ENCODE assay signal across 9 cellular contexts in genomic region chr5:75460947-75461346, GRCh38. TPM values are rescaled to one million over a fixed set of nuclear protein-coding genes. Genes with fewer than 3 reads are reported as not detected.
DNase-seq lines count a peak whose midpoint lies in the region; ATAC-seq and TF ChIP-seq lines count a peak whose summit lies in the region.
"Had no signal": no experiment of that assay in that cellular context is flagged by ENCODE, and none has a peak within 500 bp of the region (broad histone marks: within the 10 kb centered on the region; RNA-seq: fewer than 3 reads in every experiment).

No MANE protein-coding gene starts in this region.

- no peak overlapping the region for H3K4me3 Mint-ChIP-seq in T-helper 17 cell

- H3K4me1 Mint-ChIP-seq in T-helper 17 cell, result peaks cover 24% of the 10 kb centered on the region

- H3K36me3 Mint-ChIP-seq in T-helper 17 cell (ENCODE audit: low read depth), result peaks cover 2% of the 10 kb centered on the region

- DNase-seq in DMS153 (lab: John Stamatoyannopoulos, UW) (peak; percentile 37), T-helper 17 cell (no peak), OCI-M1 (lab: John Stamatoyannopoulos, UW) (no peak), foreskin keratinocyte (no peak), CD1c-positive myeloid dendritic cell (ENCODE audit: extremely low spot score) (no peak), HUDEP-2 (lab: John Stamatoyannopoulos, UW; ENCODE audit: unreplicated experiment in 76 of 76) (no peak)

- H3K27ac ChIP-seq in foreskin keratinocyte, result no peak overlapping the region
- H3K27ac ChIP-seq: SK-N-MC had no signal

- no peaks in the 10 kb centered on the region for H3K27me3 ChIP-seq in foreskin keratinocyte

- H3K4me1 ChIP-seq in foreskin keratinocyte, result peaks cover 7% of the 10 kb centered on the region

- H3K27me3 Mint-ChIP-seq in T-helper 17 cell, result no peaks in the 10 kb centered on the region

- H3K27ac Mint-ChIP-seq in T-helper 17 cell, result peak overlapping the region; percentile 14

- TF ChIP-seq CTCF in foreskin keratinocyte (conservative IDR thresholded peaks at IDR 0.05), result no peak

- no peaks in the 10 kb centered on the region for H3K9me3 ChIP-seq in T-helper 17 cell (ENCODE audit: control insufficient read depth, low read length, poor library complexity, severe bottlenecking)

- peak; percentile 70 for ATAC-seq in GM19328 (IDR thresholded peaks at IDR 0.05; ENCODE audit: unreplicated experiment)
- ATAC-seq in HG02973 (IDR thresholded peaks at IDR 0.05; ENCODE audit: unreplicated experiment), result peak; percentile 71
- ATAC-seq in T-helper 17 cell, result no peak
- no peak for ATAC-seq in foreskin keratinocyte

RNA-seq across cellular contexts. Expression of gene CERT1, which starts 50.5 kb away (rescaled TPM):
- 10 to 100 TPM; 29.9 to 37.2 TPM for total RNA-seq in T-helper 17 cell
- 18.3 and 24.7 TPM in 2 replicates for total RNA-seq in foreskin keratinocyte
- 4.5 and 7.4 TPM in 2 replicates for polyA plus RNA-seq in foreskin keratinocyte

RNA-seq across cellular contexts. Expression of gene POLK, which starts 50.7 kb away (rescaled TPM):
- total RNA-seq in T-helper 17 cell (10 to 100 TPM; 18.8 to 23.4 TPM), foreskin keratinocyte (20.1 and 20.8 TPM in 2 replicates)
- 2.3 and 2.9 TPM in 2 replicates for polyA plus RNA-seq in foreskin keratinocyte

Comparison
In these comparisons a context has a peak if more than half of its experiments do, and no peak if none do; other contexts are left out.
1. ATAC-seq: peak in GM19328 (single experiment) and HG02973 (single experiment); none in T-helper 17 cell (single experiment) and foreskin keratinocyte (single experiment).